ENCODE assay signal across 1 cellular context in genomic region chr13:21039097-21039800, GRCh38.
TF ChIP-seq lines count a peak whose summit lies in the region.

No MANE protein-coding gene starts in this region.

TF ChIP-seq in SK-N-SH, 30 proteins besides CTCF, POLR2A, EP300 and RAD21 (continued from another document):
- TF ChIP-seq REST (IDR thresholded peaks at IDR 0.05; ENCODE audit: low read depth, low read length) (no peak), MAX (IDR thresholded peaks at IDR 0.05; ENCODE audit: low read depth) (no peak), NFIC (IDR thresholded peaks at IDR 0.05; ENCODE audit: borderline replicate concordance) (no peak), TCF12 (IDR thresholded peaks at IDR 0.05) (no peak), YY1 (IDR thresholded peaks at IDR 0.05; ENCODE audit: low read depth) (no peak), USF1 (IDR thresholded peaks at IDR 0.05; ENCODE audit: borderline replicate concordance, low read depth) (no peak), SMC3 (IDR thresholded peaks at IDR 0.05; ENCODE audit: low read depth, low read length) (no peak), RFX5 (IDR thresholded peaks at IDR 0.05; ENCODE audit: low read length) (no peak), SIN3A (IDR thresholded peaks at IDR 0.05; ENCODE audit: borderline replicate concordance, low read depth, low read length) (no peak), RXRA (IDR thresholded peaks at IDR 0.05; ENCODE audit: borderline replicate concordance, low read depth) (no peak), IRF3 (IDR thresholded peaks at IDR 0.05; ENCODE audit: low read depth, low read length) (no peak)
TF ChIP-seq in SK-N-SH: peak in this region for 0.
